25 cellular contexts compared by ENCODE assay signal in genomic region chr1:83670891-83671565, GRCh38.
A peak's percentile ranks its signal among the peaks of the same experiment; 100 is the strongest.
DNase-seq lines count a peak whose midpoint lies in the region; ATAC-seq, FAIRE-seq and TF ChIP-seq lines count a peak whose summit lies in the region.
"Had no signal": no experiment of that assay in that cellular context is flagged by ENCODE, and none has a peak within 500 bp of the region (broad histone marks: within the 10 kb centered on the region; RNA-seq: fewer than 3 reads in every experiment).

No MANE protein-coding gene starts in this region.

- no peak overlapping the region for H3K9ac ChIP-seq in liver (ENCODE audit: low read depth in 1 of 2, low read length in 2 of 2)
- H3K9ac ChIP-seq in HepG2 (ENCODE audit: insufficient read depth, low read depth, low read length), result no peak overlapping the region

- intact Hi-C loops in HepG2 (cut with micrococcal nuclease; ENCODE audit: unreplicated experiment) (no loop called here), MCF 10A (cut with micrococcal nuclease) (no loop called here), PC-9 (cut with micrococcal nuclease; ENCODE audit: unreplicated experiment) (no loop called here)

- ATAC-seq in HepG2, result no peak
- peak; percentile 78 to 82 for ATAC-seq in stimulated activated naive B cell treated with anti-CD40 and anti-IgM and Interleukin-4, amounts not matched to agents 10 μg/mL and 1 μg/mL and 100 μg/mL, for 72 hours (replicated peaks)
- ATAC-seq: A549, K562, T-cell had no signal

- no peak for TF ChIP-seq POLR2A in HepG2 (IDR thresholded peaks at IDR 0.05; ENCODE audit: insufficient read depth in 1 of 2, low read depth in 2 of 2, low read length in 2 of 2)

- H3K9me3 ChIP-seq in liver (ENCODE audit: control insufficient read depth in 4 of 4, low read length in 3 of 4) (no peaks in the 10 kb centered on the region), HepG2 (ENCODE audit: low read length) (peaks cover 66% of the 10 kb centered on the region), PC-9 (ENCODE audit: insufficient read depth, low read depth) (no peaks in the 10 kb centered on the region; the same call in 1 of the 2 replicates)
- H3K9me3 ChIP-seq: A549, Caco-2, SJSA1 had no signal

- 69% methylated on average over 2 of the region's 2 CpGs for WGBS in liver
- 3% methylated on average over 2 of the region's 2 CpGs for WGBS in HepG2 (ENCODE audit: low lambda C conversion rate)

- in situ Hi-C loops in HepG2 (cut with HindIII; ENCODE audit: extremely low pct_ligation_motif_present, low pct_unique_long_range_greater_than_20kb), result no loop called here

- H3K4me3 ChIP-seq in liver (ENCODE audit: low read depth in 1 of 3, low read length in 3 of 3) (no peak overlapping the region), HepG2 (replicated peaks in 1 of 3; ENCODE audit: insufficient read depth in 1 of 3, low read depth in 2 of 3, low read length in 3 of 3) (no peak overlapping the region), PC-9 (no peak overlapping the region)
- H3K4me3 ChIP-seq: A549, K562, SJSA1 had no signal

- TF ChIP-seq CTCF in liver (IDR thresholded peaks at IDR 0.05; ENCODE audit: low read depth, low read length, missing input control), result no peak
- no peak for TF ChIP-seq CTCF in HepG2 (CRISPR knock-in tag; IDR thresholded peaks at IDR 0.05)
- TF ChIP-seq CTCF in VCaP (conservative IDR thresholded peaks at IDR 0.05), result no peak
- TF ChIP-seq CTCF in MCF 10A (IDR thresholded peaks at IDR 0.05; ENCODE audit: unreplicated experiment), result no peak
- TF ChIP-seq CTCF in PC-9 (conservative IDR thresholded peaks at IDR 0.05), result no peak

- BruUV-seq in HepG2 (replicated peaks; lab: Mats Ljungman, UMichigan), result no TSS peak
- no TSS peak for BruUV-seq in MCF 10A (replicated peaks; lab: Mats Ljungman, UMichigan)
- BruUV-seq in PC-9 (replicated peaks; lab: Mats Ljungman, UMichigan), result no TSS peak

- peaks cover 6 to 11% of the 10 kb centered on the region in 2 donors for H3K9me3 Mint-ChIP-seq in stimulated activated naive B cell treated with anti-CD40 and anti-IgM and Interleukin-4, amounts not matched to agents 10 μg/mL and 1 μg/mL and 100 μg/mL, for 72 hours
- peaks cover 12% of the 10 kb centered on the region for H3K9me3 Mint-ChIP-seq in MCF 10A (ENCODE audit: unreplicated experiment)

- TF ChIP-seq RAD21 in liver (IDR thresholded peaks at IDR 0.05) (no peak), HepG2 (CRISPR knock-in tag; IDR thresholded peaks at IDR 0.05) (no peak)

- no peak overlapping the region for H3K4me2 ChIP-seq in HepG2 (ENCODE audit: low read depth, low read length)
- H3K4me2 ChIP-seq in PC-9, result no peak overlapping the region
- H3K4me2 ChIP-seq: A549 had no signal

- no peak for DNase-seq in HepG2 (ENCODE audit: low spot score)
- DNase-seq in DMS53 treated with DMSO at 0.1 percent for 48 hours (lab: John Stamatoyannopoulos, UW; ENCODE audit: unreplicated experiment), result peak; percentile 22
- no peak for DNase-seq in stimulated activated naive B cell treated with anti-CD40 and anti-IgM and Interleukin-4, amounts not matched to agents 10 μg/mL and 1 μg/mL and 100 μg/mL, for 72 hours
- DNase-seq in MCF 10A (ENCODE audit: unreplicated experiment), result no peak
- DNase-seq in PC-9, result no peak
- DNase-seq: AML-193; C1 segment of cervical spinal cord; Caco-2; CD4-positive, alpha-beta memory T cell; Kasumi-1; MV-4-11; NCI-H1105; NCI-H2029; NCI-H345; NCI-H524 treated with DMSO at 0.1 percent for 48 hours; Right ventricle myocardium superior; RPMI8226; T-cell had no signal

- no peaks in the 10 kb centered on the region for H3K27me3 Mint-ChIP-seq in stimulated activated naive B cell treated with anti-CD40 and anti-IgM and Interleukin-4, amounts not matched to agents 10 μg/mL and 1 μg/mL and 100 μg/mL, for 72 hours
- H3K27me3 Mint-ChIP-seq in MCF 10A (ENCODE audit: insufficient read depth, unreplicated experiment), result no peaks in the 10 kb centered on the region
- H3K27me3 Mint-ChIP-seq: CD4-positive, alpha-beta memory T cell; T-cell had no signal

- POLR2A ChIA-PET in HepG2 (lab: Yijun Ruan, JAX), result no interaction called here
- POLR2A ChIA-PET in MCF 10A (lab: Yijun Ruan, JAX), result no interaction called here
- POLR2A ChIA-PET in PC-9 (lab: Charles Lee; ENCODE audit: unreplicated experiment), result no interaction called here

- no peaks in the 10 kb centered on the region for H4K20me1 ChIP-seq in HepG2 (ENCODE audit: insufficient read depth, low read length)
- H4K20me1 ChIP-seq in PC-9 (ENCODE audit: insufficient read depth), result no peaks in the 10 kb centered on the region

- TF ChIP-seq EP300 in HepG2 (IDR thresholded peaks at IDR 0.05; ENCODE audit: low read depth in 2 of 2, low read length in 2 of 2), result no peak
- no peak for TF ChIP-seq EP300 in HepG2 (CRISPR knock-in tag; IDR thresholded peaks at IDR 0.05; ENCODE audit: borderline replicate concordance)

- H3K27me3 ChIP-seq in liver (ENCODE audit: control insufficient read depth in 4 of 4, insufficient read depth in 4 of 4, low read length in 3 of 4) (no peaks in the 10 kb centered on the region), HepG2 (ENCODE audit: control insufficient read depth in 1 of 2, insufficient read depth in 2 of 2, low read length in 2 of 2) (no peaks in the 10 kb centered on the region), PC-9 (ENCODE audit: insufficient read depth, low read depth) (no peaks in the 10 kb centered on the region)
- H3K27me3 ChIP-seq: SJSA1 had no signal

- H2AFZ ChIP-seq in HepG2 (ENCODE audit: low read length) (no peak overlapping the region), PC-9 (no peak overlapping the region)

- H3K4me3 Mint-ChIP-seq in stimulated activated naive B cell treated with anti-CD40 and anti-IgM and Interleukin-4, amounts not matched to agents 10 μg/mL and 1 μg/mL and 100 μg/mL, for 72 hours, result no peak overlapping the region
- H3K4me3 Mint-ChIP-seq in MCF 10A (ENCODE audit: unreplicated experiment), result no peak overlapping the region
- H3K4me3 Mint-ChIP-seq: CD4-positive, alpha-beta memory T cell; T-cell had no signal

- H3K27ac ChIP-seq in liver (ENCODE audit: low read depth in 1 of 2, low read length in 2 of 2) (no peak overlapping the region), HepG2 (ENCODE audit: extremely low read length, insufficient read depth, low read length) (no peak overlapping the region), VCaP (peak overlapping the region; percentile 32; the same call in 1 of the 2 replicates), PC-9 (no peak overlapping the region)
- H3K27ac ChIP-seq: A549, SJSA1 had no signal

- no peak overlapping the region for H3K27ac Mint-ChIP-seq in stimulated activated naive B cell treated with anti-CD40 and anti-IgM and Interleukin-4, amounts not matched to agents 10 μg/mL and 1 μg/mL and 100 μg/mL, for 72 hours
- no peak overlapping the region for H3K27ac Mint-ChIP-seq in MCF 10A (ENCODE audit: low read depth, unreplicated experiment)
- H3K27ac Mint-ChIP-seq: CD4-positive, alpha-beta memory T cell; T-cell had no signal

- H3K79me2 ChIP-seq in HepG2 (ENCODE audit: insufficient read depth, low read length) (no peaks in the 10 kb centered on the region), PC-9 (ENCODE audit: low read depth) (no peaks in the 10 kb centered on the region)

- H3F3A ChIP-seq in PC-9 (ENCODE audit: insufficient read depth, low read depth), result no peaks in the 10 kb centered on the region

- FAIRE-seq in HepG2 (lab: Jason Lieb, UNC), result no peak
- FAIRE-seq: A549, GM19239, H54, K562 had no signal

- H3K36me3 ChIP-seq in liver (ENCODE audit: control insufficient read depth in 4 of 4, insufficient read depth in 3 of 4, low read depth in 1 of 4, low read length in 3 of 4) (no peaks in the 10 kb centered on the region), HepG2 (replicated peaks in 1 of 2; ENCODE audit: control insufficient read depth in 1 of 2, insufficient read depth in 2 of 2, low read length in 2 of 2) (no peaks in the 10 kb centered on the region), PC-9 (ENCODE audit: low read depth) (no peaks in the 10 kb centered on the region)
- H3K36me3 ChIP-seq: SJSA1 had no signal

- no peaks in the 10 kb centered on the region for H3K9me2 ChIP-seq in PC-9 (ENCODE audit: insufficient read depth)

- H3K4me1 Mint-ChIP-seq in stimulated activated naive B cell treated with anti-CD40 and anti-IgM and Interleukin-4, amounts not matched to agents 10 μg/mL and 1 μg/mL and 100 μg/mL, for 72 hours, result peaks cover 2 to 7% of the 10 kb centered on the region in 2 donors
- H3K4me1 Mint-ChIP-seq in MCF 10A (ENCODE audit: insufficient read depth, unreplicated experiment), result no peaks in the 10 kb centered on the region
- H3K4me1 Mint-ChIP-seq: CD4-positive, alpha-beta memory T cell; T-cell had no signal

- H3K36me3 Mint-ChIP-seq in stimulated activated naive B cell treated with anti-CD40 and anti-IgM and Interleukin-4, amounts not matched to agents 10 μg/mL and 1 μg/mL and 100 μg/mL, for 72 hours, result peaks cover 0 to 6% of the 10 kb centered on the region in 2 donors
- no peaks in the 10 kb centered on the region for H3K36me3 Mint-ChIP-seq in MCF 10A (ENCODE audit: insufficient read depth, unreplicated experiment)
- H3K36me3 Mint-ChIP-seq: CD4-positive, alpha-beta memory T cell; T-cell had no signal

- H3K4me1 ChIP-seq in liver (ENCODE audit: control insufficient read depth in 4 of 4, insufficient read depth in 4 of 4, low read length in 3 of 4) (no peaks in the 10 kb centered on the region), HepG2 (ENCODE audit: insufficient read depth, low read length) (no peaks in the 10 kb centered on the region), PC-9 (replicated peaks; ENCODE audit: insufficient read depth) (no peaks in the 10 kb centered on the region)
- H3K4me1 ChIP-seq: A549, Caco-2, SJSA1 had no signal

- CTCF ChIA-PET in HepG2 (lab: Yijun Ruan, JAX; ENCODE audit: low intra/inter-chr PET ratio, low total read pairs) (no interaction called here), MCF 10A (lab: Yijun Ruan, JAX) (no interaction called here), PC-9 (lab: Charles Lee) (no interaction called here)

TF ChIP-seq in liver, 16 proteins besides CTCF, POLR2A, EP300 and RAD21:
- TF ChIP-seq NR2F2 (IDR thresholded peaks at IDR 0.05) (peak; percentile 40), HNF4G (IDR thresholded peaks at IDR 0.05) (no peak)

TF ChIP-seq in HepG2, 621 proteins besides CTCF, POLR2A, EP300 and RAD21 (continues in another document):
- no peak for TF ChIP-seq ZNF160 (CRISPR knock-in tag; IDR thresholded peaks at IDR 0.05)
- no peak for TF ChIP-seq MAX (IDR thresholded peaks at IDR 0.05)
- TF ChIP-seq, protein P1, sequence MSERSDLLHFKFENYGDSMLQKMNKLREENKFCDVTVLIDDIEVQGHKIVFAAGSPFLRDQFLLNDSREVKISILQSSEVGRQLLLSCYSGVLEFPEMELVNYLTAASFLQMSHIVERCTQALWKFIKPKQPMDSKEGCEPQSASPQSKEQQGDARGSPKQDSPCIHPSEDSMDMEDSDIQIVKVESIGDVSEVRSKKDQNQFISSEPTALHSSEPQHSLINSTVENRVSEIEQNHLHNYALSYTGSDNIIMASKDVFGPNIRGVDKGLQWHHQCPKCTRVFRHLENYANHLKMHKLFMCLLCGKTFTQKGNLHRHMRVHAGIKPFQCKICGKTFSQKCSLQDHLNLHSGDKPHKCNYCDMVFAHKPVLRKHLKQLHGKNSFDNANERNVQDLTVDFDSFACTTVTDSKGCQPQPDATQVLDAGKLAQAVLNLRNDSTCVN (CRISPR knock-in tag; IDR thresholded peaks at IDR 0.05; ENCODE audit: borderline replicate concordance), result no peak
